In the genomic region with DNA sequence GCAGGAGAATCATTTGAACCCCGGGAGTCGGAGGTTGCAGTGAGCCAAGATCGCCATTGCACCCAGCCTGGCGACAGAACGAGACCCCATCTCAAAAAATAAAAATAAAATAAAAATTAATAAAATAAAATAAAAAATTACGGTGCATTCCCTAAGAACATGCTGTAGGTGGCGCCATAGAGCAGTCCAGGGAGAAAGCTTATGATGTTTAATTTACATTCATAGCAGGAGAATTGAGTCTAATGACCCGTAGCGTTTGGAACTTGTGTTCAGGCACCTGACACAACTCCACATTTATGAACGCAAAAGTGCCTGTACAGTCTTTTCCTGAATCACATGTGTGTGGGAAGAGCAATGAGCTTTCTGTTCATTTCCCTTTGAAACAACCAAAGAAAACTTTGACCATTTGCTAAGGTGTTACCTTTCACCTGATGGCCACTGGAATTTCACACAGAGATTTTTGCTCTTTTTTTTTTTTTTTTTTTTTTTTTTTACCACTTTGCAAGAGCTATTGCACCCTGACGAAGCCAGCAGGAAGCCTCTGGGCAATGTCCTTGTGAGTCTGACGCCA, we compare ENCODE assay signal across 8 cellular contexts.
DNase-seq lines count a peak whose midpoint lies in the region; ATAC-seq, FAIRE-seq and TF ChIP-seq lines count a peak whose summit lies in the region.

No MANE protein-coding gene starts in this region.

- H3K9ac ChIP-seq in kidney (ENCODE audit: low read length in 2 of 2): no peak overlapping the region

- peaks cover 0 to 2% of the 10 kb centered on the region in 2 donors for H3K4me1 ChIP-seq in kidney (ENCODE audit: control insufficient read depth in 1 of 2, insufficient read depth in 1 of 2, low read depth in 1 of 2, low read length in 2 of 2)

- POLR2A ChIA-PET in activated CD8-positive, alpha-beta T cell treated with anti-CD3 and anti-CD28 coated beads, Interleukin-2, amount 10 ng/mL, durations not matched to agents 7 days and 5 days (lab: Charles Lee): no interaction called here

- no peaks in the 10 kb centered on the region for H3K9me3 ChIP-seq in kidney (ENCODE audit: control insufficient read depth in 1 of 2, low read length in 2 of 2)

- H3K27me3 Mint-ChIP-seq in activated CD8-positive, alpha-beta T cell treated with anti-CD3 and anti-CD28 coated beads, Interleukin-2, amount 10 ng/mL, durations not matched to agents 7 days and 5 days (ENCODE audit: low read depth): peaks cover 18% of the 10 kb centered on the region
- peaks cover 17% of the 10 kb centered on the region for H3K27me3 Mint-ChIP-seq in activated CD8-positive, alpha-beta memory T cell treated with anti-CD3 and anti-CD28 coated beads, Interleukin-2, amount 10 ng/mL, durations not matched to agents 7 days and 5 days

- H3K4me1 Mint-ChIP-seq in activated CD8-positive, alpha-beta T cell treated with anti-CD3 and anti-CD28 coated beads, Interleukin-2, amount 10 ng/mL, durations not matched to agents 7 days and 5 days (ENCODE audit: low read depth): peaks cover 2% of the 10 kb centered on the region
- peaks cover 2% of the 10 kb centered on the region for H3K4me1 Mint-ChIP-seq in activated CD8-positive, alpha-beta memory T cell treated with anti-CD3 and anti-CD28 coated beads, Interleukin-2, amount 10 ng/mL, durations not matched to agents 7 days and 5 days

- H3K36me3 ChIP-seq in kidney (ENCODE audit: control insufficient read depth in 1 of 2, insufficient read depth in 2 of 2, low read length in 2 of 2): no peaks in the 10 kb centered on the region

- H3K9me3 Mint-ChIP-seq in activated CD8-positive, alpha-beta T cell treated with anti-CD3 and anti-CD28 coated beads, Interleukin-2, amount 10 ng/mL, durations not matched to agents 7 days and 5 days (ENCODE audit: insufficient read depth): no peaks in the 10 kb centered on the region
- H3K9me3 Mint-ChIP-seq in activated CD8-positive, alpha-beta memory T cell treated with anti-CD3 and anti-CD28 coated beads, Interleukin-2, amount 10 ng/mL, durations not matched to agents 7 days and 5 days (ENCODE audit: low read depth): no peaks in the 10 kb centered on the region

- intact Hi-C loops in kidney (cut with DNase I): no loop called here

- FAIRE-seq in kidney (lab: Jason Lieb, UNC): peak; percentile 81

- H3K4me3 Mint-ChIP-seq in activated CD8-positive, alpha-beta T cell treated with anti-CD3 and anti-CD28 coated beads, Interleukin-2, amount 10 ng/mL, durations not matched to agents 7 days and 5 days: no peak overlapping the region
- H3K4me3 Mint-ChIP-seq in activated CD8-positive, alpha-beta memory T cell treated with anti-CD3 and anti-CD28 coated beads, Interleukin-2, amount 10 ng/mL, durations not matched to agents 7 days and 5 days: no peak overlapping the region

- H3K27ac Mint-ChIP-seq in activated CD8-positive, alpha-beta T cell treated with anti-CD3 and anti-CD28 coated beads, Interleukin-2, amount 10 ng/mL, durations not matched to agents 7 days and 5 days: no peak overlapping the region
- no peak overlapping the region for H3K27ac Mint-ChIP-seq in activated CD8-positive, alpha-beta memory T cell treated with anti-CD3 and anti-CD28 coated beads, Interleukin-2, amount 10 ng/mL, durations not matched to agents 7 days and 5 days

- H3K36me3 Mint-ChIP-seq in activated CD8-positive, alpha-beta T cell treated with anti-CD3 and anti-CD28 coated beads, Interleukin-2, amount 10 ng/mL, durations not matched to agents 7 days and 5 days (ENCODE audit: low read depth): no peaks in the 10 kb centered on the region
- no peaks in the 10 kb centered on the region for H3K36me3 Mint-ChIP-seq in activated CD8-positive, alpha-beta memory T cell treated with anti-CD3 and anti-CD28 coated beads, Interleukin-2, amount 10 ng/mL, durations not matched to agents 7 days and 5 days

- ATAC-seq in activated CD8-positive, alpha-beta T cell treated with anti-CD3 and anti-CD28 coated beads, Interleukin-2, amount 10 ng/mL, durations not matched to agents 7 days and 5 days: no peak
- no peak for ATAC-seq in activated CD8-positive, alpha-beta memory T cell treated with anti-CD3 and anti-CD28 coated beads, Interleukin-2, amount 10 ng/mL, durations not matched to agents 7 days and 5 days

- CTCF ChIA-PET in activated CD8-positive, alpha-beta T cell treated with anti-CD3 and anti-CD28 coated beads, Interleukin-2, amount 10 ng/mL, durations not matched to agents 7 days and 5 days (lab: Charles Lee): interaction anchor here (0.7 to 5.3 kb wide), 12 partner anchors 9 to 135 kb away, joined by 3 to 47 read pairs (median 6); no protein-coding TSS in a partner anchor
- CTCF ChIA-PET in activated CD8-positive, alpha-beta memory T cell treated with anti-CD3 and anti-CD28 coated beads, Interleukin-2, amount 10 ng/mL, durations not matched to agents 7 days and 5 days (lab: Charles Lee): interaction anchor here (0.6 to 3.8 kb wide), 15 partner anchors 9 to 709 kb away, joined by 3 to 39 read pairs (median 5); a partner anchor contains a TSS

- H3K4me3 ChIP-seq in LNCaP clone FGC (ENCODE audit: low read depth, low read length) (no peak overlapping the region), kidney (ENCODE audit: low read length in 2 of 2) (no peak overlapping the region)

- TF ChIP-seq CTCF in LNCaP clone FGC (IDR thresholded peaks at IDR 0.05; ENCODE audit: control insufficient read depth, extremely low read depth, insufficient read depth) (peak; percentile 45), kidney (IDR thresholded peaks at IDR 0.05; ENCODE audit: borderline replicate concordance, extremely low read depth, insufficient read depth) (peak; percentile 50)

- no peak overlapping the region for H3K27ac ChIP-seq in kidney (ENCODE audit: low read depth in 2 of 2, low read length in 2 of 2)

- DNase-seq in activated CD4-positive, alpha-beta T cell treated with anti-CD3 and anti-CD28 coated beads for 48 hours: peak; percentile 34
- no peak for DNase-seq in activated CD4-positive, alpha-beta T cell treated with anti-CD3 and anti-CD28 coated beads for 1 hour
- DNase-seq in LNCaP clone FGC (ENCODE audit: low read depth): no peak
- peak; percentile 56 for DNase-seq in activated CD8-positive, alpha-beta T cell treated with anti-CD3 and anti-CD28 coated beads, Interleukin-2, amount 10 ng/mL, durations not matched to agents 7 days and 5 days
- no peak for DNase-seq in kidney
- no peak for DNase-seq in globus pallidus (ENCODE audit: low spot score)
- no peak for DNase-seq in activated CD8-positive, alpha-beta memory T cell treated with anti-CD3 and anti-CD28 coated beads, Interleukin-2, amount 10 ng/mL, durations not matched to agents 7 days and 5 days
- no peak for DNase-seq in mucosa of gallbladder (ENCODE audit: low spot score)

Comparison
In these comparisons a context has a peak if more than half of its experiments do, and no peak if none do; other contexts are left out.
1. DNase-seq: peak in activated CD4-positive, alpha-beta T cell treated with anti-CD3 and anti-CD28 coated beads for 48 hours (single experiment) and activated CD8-positive, alpha-beta T cell treated with anti-CD3 and anti-CD28 coated beads, Interleukin-2, amount 10 ng/mL, durations not matched to agents 7 days and 5 days (single experiment); none in activated CD4-positive, alpha-beta T cell treated with anti-CD3 and anti-CD28 coated beads for 1 hour (single experiment), LNCaP clone FGC (single experiment), kidney (single experiment), globus pallidus (single experiment), activated CD8-positive, alpha-beta memory T cell treated with anti-CD3 and anti-CD28 coated beads, Interleukin-2, amount 10 ng/mL, durations not matched to agents 7 days and 5 days (single experiment) and mucosa of gallbladder (single experiment).